ENCODE assay signal across 21 cellular contexts in the genomic region with DNA sequence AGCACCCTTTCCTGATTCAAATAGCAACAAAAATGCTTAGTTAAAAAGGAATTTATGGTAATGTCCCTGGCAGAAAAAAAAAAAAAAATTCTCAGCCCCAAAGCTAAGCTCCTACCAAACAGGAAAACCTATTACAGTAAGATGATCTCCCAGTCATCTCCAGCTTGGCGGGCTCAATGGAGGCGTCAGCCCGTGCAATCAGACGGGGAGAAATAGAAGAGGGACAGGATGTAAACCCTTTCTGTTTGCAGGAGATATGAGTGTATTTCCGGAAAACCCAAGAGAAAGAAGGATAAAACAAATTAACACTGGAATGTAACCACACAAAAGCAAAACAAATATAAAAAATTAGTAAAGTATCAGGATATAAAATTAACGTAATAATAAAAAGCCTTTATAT.
"Had no signal": no experiment of that assay in that cellular context is flagged by ENCODE, and none has a peak within 500 bp of the region (broad histone marks: within the 10 kb centered on the region; RNA-seq: fewer than 3 reads in every experiment).

No MANE protein-coding gene starts in this region.

- H3K9me3 ChIP-seq: pancreas, psoas muscle, right atrium auricular region, thyroid gland, upper lobe of right lung had no signal

- DNase-seq: activated B cell treated with CpG ODN at 0.5 μM for 24 hours; activated CD4-positive, alpha-beta T cell treated with anti-CD3 and anti-CD28 coated beads for 36 hours; activated CD4-positive, alpha-beta T cell treated with anti-CD3 and anti-CD28 coated beads, Interleukin-2, amount 50 U/mL, for 4 hours; activated CD8-positive, alpha-beta memory T cell treated with anti-CD3 and anti-CD28 coated beads, Interleukin-2, amount 10 ng/mL, durations not matched to agents 7 days and 5 days; activated gamma-delta T cell treated with Interleukin-2 at 50 U/mL for 16 hours; anterior cingulate cortex; central memory CD4-positive, alpha-beta T cell; effector memory CD4-positive, alpha-beta T cell; foreskin keratinocyte; kidney glomerular epithelial cell; left ventricle myocardium superior; mammary epithelial cell; midbrain; pancreas; psoas muscle; stimulated activated CD4-positive, alpha-beta T cell treated with anti-CD3 and anti-CD28 coated beads, Interleukin-1b, Interleukin-23, amount 100 ng/mL, for 48 hours; substantia nigra; T-helper 1 cell; thyroid gland; upper lobe of right lung had no signal

- ATAC-seq: activated CD4-positive, alpha-beta T cell treated with anti-CD3 and anti-CD28 coated beads for 36 hours; activated CD8-positive, alpha-beta memory T cell treated with anti-CD3 and anti-CD28 coated beads, Interleukin-2, amount 10 ng/mL, durations not matched to agents 7 days and 5 days; foreskin keratinocyte; left ventricle myocardium superior; pancreas; psoas muscle; upper lobe of right lung had no signal

- H3K36me3 ChIP-seq: pancreas, right atrium auricular region, thyroid gland, upper lobe of right lung had no signal

- H3K4me1 ChIP-seq: foreskin keratinocyte, pancreas, psoas muscle, right atrium auricular region, thyroid gland, upper lobe of right lung had no signal

- H3K27ac ChIP-seq: foreskin keratinocyte, pancreas, psoas muscle, right atrium auricular region, thyroid gland, upper lobe of right lung had no signal

- H3K4me3 ChIP-seq: pancreas, psoas muscle, right atrium auricular region, thyroid gland, upper lobe of right lung had no signal

- H3K27me3 ChIP-seq: foreskin keratinocyte, pancreas, right atrium auricular region, thyroid gland had no signal
